3 cellular contexts compared by ENCODE assay signal in the genomic region with DNA sequence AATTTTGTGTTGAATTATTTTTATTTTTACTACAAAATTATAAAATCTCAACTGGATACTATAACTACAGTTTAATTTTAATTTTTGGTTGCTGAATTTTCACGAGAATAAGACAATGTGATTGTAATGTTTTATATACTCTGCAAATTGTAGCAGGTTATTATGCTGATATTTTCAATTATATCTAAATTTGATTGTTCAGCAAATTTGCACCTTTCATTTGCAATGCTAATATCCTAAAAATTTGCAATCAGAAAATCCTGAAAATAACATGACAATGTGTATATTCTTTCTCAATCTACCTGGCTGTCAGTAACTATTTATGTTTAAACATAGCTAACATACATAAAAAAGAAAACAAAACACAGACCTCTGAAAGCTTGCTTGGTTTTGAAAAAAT.
TF ChIP-seq lines count a peak whose summit lies in the region.

No MANE protein-coding gene starts in this region.

TF ChIP-seq in HepG2, 621 proteins besides CTCF, POLR2A, EP300 and RAD21:
- TF ChIP-seq RNF2 (conservative IDR thresholded peaks at IDR 0.05; ENCODE audit: low read depth), result no peak
- TF ChIP-seq MAFF (IDR thresholded peaks at IDR 0.05; ENCODE audit: low read depth, low read length), result peak; percentile 96
- no peak for TF ChIP-seq NR2F2 (IDR thresholded peaks at IDR 0.05; ENCODE audit: borderline replicate concordance, low read depth)
- TF ChIP-seq SALL2 (CRISPR knock-in tag; IDR thresholded peaks at IDR 0.05), result no peak
- peak; percentile 97 to 98 for TF ChIP-seq MAFK (conservative IDR thresholded peaks at IDR 0.05 in 1 of 2, IDR thresholded peaks at IDR 0.05 in 1 of 2; ENCODE audit: low read length in 2 of 2)

TF ChIP-seq in IMR-90, 13 proteins besides CTCF, POLR2A, EP300 and RAD21:
- TF ChIP-seq MAFK (IDR thresholded peaks at IDR 0.05; ENCODE audit: low read depth, low read length) (peak; percentile 80), RCOR1 (IDR thresholded peaks at IDR 0.05; ENCODE audit: insufficient replicate concordance, low read length) (no peak)
TF ChIP-seq in IMR-90: peak in this region for 1.

TF ChIP-seq in K562, 482 proteins besides CTCF, POLR2A, EP300 and RAD21:
- peak; percentile 32; the same call in 1 of the 2 replicates for TF ChIP-seq C11orf30 (IDR thresholded peaks at IDR 0.05; ENCODE audit: low read depth)
- peak; percentile 51; the same call in 1 of the 2 replicates for TF ChIP-seq ZNF316 (IDR thresholded peaks at IDR 0.05)
- TF ChIP-seq, protein P1, sequence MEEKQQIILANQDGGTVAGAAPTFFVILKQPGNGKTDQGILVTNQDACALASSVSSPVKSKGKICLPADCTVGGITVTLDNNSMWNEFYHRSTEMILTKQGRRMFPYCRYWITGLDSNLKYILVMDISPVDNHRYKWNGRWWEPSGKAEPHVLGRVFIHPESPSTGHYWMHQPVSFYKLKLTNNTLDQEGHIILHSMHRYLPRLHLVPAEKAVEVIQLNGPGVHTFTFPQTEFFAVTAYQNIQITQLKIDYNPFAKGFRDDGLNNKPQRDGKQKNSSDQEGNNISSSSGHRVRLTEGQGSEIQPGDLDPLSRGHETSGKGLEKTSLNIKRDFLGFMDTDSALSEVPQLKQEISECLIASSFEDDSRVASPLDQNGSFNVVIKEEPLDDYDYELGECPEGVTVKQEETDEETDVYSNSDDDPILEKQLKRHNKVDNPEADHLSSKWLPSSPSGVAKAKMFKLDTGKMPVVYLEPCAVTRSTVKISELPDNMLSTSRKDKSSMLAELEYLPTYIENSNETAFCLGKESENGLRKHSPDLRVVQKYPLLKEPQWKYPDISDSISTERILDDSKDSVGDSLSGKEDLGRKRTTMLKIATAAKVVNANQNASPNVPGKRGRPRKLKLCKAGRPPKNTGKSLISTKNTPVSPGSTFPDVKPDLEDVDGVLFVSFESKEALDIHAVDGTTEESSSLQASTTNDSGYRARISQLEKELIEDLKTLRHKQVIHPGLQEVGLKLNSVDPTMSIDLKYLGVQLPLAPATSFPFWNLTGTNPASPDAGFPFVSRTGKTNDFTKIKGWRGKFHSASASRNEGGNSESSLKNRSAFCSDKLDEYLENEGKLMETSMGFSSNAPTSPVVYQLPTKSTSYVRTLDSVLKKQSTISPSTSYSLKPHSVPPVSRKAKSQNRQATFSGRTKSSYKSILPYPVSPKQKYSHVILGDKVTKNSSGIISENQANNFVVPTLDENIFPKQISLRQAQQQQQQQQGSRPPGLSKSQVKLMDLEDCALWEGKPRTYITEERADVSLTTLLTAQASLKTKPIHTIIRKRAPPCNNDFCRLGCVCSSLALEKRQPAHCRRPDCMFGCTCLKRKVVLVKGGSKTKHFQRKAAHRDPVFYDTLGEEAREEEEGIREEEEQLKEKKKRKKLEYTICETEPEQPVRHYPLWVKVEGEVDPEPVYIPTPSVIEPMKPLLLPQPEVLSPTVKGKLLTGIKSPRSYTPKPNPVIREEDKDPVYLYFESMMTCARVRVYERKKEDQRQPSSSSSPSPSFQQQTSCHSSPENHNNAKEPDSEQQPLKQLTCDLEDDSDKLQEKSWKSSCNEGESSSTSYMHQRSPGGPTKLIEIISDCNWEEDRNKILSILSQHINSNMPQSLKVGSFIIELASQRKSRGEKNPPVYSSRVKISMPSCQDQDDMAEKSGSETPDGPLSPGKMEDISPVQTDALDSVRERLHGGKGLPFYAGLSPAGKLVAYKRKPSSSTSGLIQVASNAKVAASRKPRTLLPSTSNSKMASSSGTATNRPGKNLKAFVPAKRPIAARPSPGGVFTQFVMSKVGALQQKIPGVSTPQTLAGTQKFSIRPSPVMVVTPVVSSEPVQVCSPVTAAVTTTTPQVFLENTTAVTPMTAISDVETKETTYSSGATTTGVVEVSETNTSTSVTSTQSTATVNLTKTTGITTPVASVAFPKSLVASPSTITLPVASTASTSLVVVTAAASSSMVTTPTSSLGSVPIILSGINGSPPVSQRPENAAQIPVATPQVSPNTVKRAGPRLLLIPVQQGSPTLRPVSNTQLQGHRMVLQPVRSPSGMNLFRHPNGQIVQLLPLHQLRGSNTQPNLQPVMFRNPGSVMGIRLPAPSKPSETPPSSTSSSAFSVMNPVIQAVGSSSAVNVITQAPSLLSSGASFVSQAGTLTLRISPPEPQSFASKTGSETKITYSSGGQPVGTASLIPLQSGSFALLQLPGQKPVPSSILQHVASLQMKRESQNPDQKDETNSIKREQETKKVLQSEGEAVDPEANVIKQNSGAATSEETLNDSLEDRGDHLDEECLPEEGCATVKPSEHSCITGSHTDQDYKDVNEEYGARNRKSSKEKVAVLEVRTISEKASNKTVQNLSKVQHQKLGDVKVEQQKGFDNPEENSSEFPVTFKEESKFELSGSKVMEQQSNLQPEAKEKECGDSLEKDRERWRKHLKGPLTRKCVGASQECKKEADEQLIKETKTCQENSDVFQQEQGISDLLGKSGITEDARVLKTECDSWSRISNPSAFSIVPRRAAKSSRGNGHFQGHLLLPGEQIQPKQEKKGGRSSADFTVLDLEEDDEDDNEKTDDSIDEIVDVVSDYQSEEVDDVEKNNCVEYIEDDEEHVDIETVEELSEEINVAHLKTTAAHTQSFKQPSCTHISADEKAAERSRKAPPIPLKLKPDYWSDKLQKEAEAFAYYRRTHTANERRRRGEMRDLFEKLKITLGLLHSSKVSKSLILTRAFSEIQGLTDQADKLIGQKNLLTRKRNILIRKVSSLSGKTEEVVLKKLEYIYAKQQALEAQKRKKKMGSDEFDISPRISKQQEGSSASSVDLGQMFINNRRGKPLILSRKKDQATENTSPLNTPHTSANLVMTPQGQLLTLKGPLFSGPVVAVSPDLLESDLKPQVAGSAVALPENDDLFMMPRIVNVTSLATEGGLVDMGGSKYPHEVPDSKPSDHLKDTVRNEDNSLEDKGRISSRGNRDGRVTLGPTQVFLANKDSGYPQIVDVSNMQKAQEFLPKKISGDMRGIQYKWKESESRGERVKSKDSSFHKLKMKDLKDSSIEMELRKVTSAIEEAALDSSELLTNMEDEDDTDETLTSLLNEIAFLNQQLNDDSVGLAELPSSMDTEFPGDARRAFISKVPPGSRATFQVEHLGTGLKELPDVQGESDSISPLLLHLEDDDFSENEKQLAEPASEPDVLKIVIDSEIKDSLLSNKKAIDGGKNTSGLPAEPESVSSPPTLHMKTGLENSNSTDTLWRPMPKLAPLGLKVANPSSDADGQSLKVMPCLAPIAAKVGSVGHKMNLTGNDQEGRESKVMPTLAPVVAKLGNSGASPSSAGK (IDR thresholded peaks at IDR 0.05), result no peak
- TF ChIP-seq, protein P2, sequence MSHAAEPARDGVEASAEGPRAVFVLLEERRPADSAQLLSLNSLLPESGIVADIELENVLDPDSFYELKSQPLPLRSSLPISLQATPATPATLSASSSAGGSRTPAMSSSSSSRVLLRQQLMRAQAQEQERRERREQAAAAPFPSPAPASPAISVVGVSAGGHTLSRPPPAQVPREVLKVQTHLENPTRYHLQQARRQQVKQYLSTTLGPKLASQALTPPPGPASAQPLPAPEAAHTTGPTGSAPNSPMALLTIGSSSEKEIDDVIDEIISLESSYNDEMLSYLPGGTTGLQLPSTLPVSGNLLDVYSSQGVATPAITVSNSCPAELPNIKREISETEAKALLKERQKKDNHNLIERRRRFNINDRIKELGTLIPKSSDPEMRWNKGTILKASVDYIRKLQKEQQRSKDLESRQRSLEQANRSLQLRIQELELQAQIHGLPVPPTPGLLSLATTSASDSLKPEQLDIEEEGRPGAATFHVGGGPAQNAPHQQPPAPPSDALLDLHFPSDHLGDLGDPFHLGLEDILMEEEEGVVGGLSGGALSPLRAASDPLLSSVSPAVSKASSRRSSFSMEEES (CRISPR knock-in tag; IDR thresholded peaks at IDR 0.05), result no peak
- TF ChIP-seq MAFF (IDR thresholded peaks at IDR 0.05; ENCODE audit: low read length), result peak; percentile 17; the same call in 1 of the 2 replicates
- TF ChIP-seq MAFG (tag; conservative IDR thresholded peaks at IDR 0.05), result peak; percentile 25; the same call in 1 of the 2 replicates
- TF ChIP-seq, protein P3, sequence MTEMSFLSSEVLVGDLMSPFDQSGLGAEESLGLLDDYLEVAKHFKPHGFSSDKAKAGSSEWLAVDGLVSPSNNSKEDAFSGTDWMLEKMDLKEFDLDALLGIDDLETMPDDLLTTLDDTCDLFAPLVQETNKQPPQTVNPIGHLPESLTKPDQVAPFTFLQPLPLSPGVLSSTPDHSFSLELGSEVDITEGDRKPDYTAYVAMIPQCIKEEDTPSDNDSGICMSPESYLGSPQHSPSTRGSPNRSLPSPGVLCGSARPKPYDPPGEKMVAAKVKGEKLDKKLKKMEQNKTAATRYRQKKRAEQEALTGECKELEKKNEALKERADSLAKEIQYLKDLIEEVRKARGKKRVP (CRISPR knock-in tag; IDR thresholded peaks at IDR 0.05), result no peak
